In the genomic region with DNA sequence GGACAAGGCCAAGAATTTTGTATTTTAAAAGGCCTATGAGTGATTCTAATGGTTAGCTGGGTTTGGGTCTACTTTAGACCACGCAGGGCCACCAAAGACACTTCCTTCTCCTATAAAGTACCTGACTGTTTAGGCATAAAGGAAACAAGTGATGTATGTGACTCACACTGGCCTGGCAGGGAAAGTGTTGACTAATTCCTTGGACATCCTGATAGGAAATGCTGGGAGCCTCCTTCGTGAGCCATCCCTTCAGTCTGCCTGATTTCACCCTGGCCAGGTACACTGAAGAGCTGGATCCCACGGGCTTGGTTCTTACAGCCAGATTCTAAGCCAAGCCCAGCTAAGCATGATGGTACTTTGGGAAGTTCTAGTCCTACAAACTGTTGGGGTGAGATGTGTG, we compare ENCODE assay signal across 17 cellular contexts.
DNase-seq lines count a peak whose midpoint lies in the region; ATAC-seq and TF ChIP-seq lines count a peak whose summit lies in the region.
"Had no signal": no experiment of that assay in that cellular context is flagged by ENCODE, and none has a peak within 500 bp of the region (broad histone marks: within the 10 kb centered on the region; RNA-seq: fewer than 3 reads in every experiment).

No MANE protein-coding gene starts in this region.

- H3K36me3 ChIP-seq in left lung: no peaks in the 10 kb centered on the region
- H3K36me3 ChIP-seq: BLaER1 had no signal

- no peaks in the 10 kb centered on the region for H3K27me3 ChIP-seq in left lung
- H3K27me3 ChIP-seq: BLaER1 had no signal

- no peak overlapping the region for H3K27ac Mint-ChIP-seq in mesothelial cell of epicardium
- H3K27ac Mint-ChIP-seq: activated naive CD4-positive, alpha-beta T cell treated with anti-CD3 and anti-CD28 coated beads for 36 hours had no signal

- peaks cover 7% of the 10 kb centered on the region for H3K9me3 Mint-ChIP-seq in mesothelial cell of epicardium
- H3K9me3 Mint-ChIP-seq: nephron had no signal

- no peaks in the 10 kb centered on the region for H3K4me1 Mint-ChIP-seq in mesothelial cell of epicardium

- H3K4me1 ChIP-seq in left lung: no peaks in the 10 kb centered on the region

- in situ Hi-C loops in astrocyte of the spinal cord (cut with HindIII; ENCODE audit: low sequenced_read_pairs): no loop called here

- peak; percentile 34 for ATAC-seq in left lung
- no peak for ATAC-seq in HG03342 (IDR thresholded peaks at IDR 0.05; ENCODE audit: unreplicated experiment)

- TF ChIP-seq CTCF in astrocyte of the spinal cord (IDR thresholded peaks at IDR 0.05; ENCODE audit: low read depth, low read length) (no peak), left lung (IDR thresholded peaks at IDR 0.05) (no peak), mesothelial cell of epicardium (IDR thresholded peaks at IDR 0.05; ENCODE audit: unreplicated experiment) (no peak)

- no peaks in the 10 kb centered on the region for H3K9me3 ChIP-seq in left lung
- H3K9me3 ChIP-seq: BLaER1 had no signal

- H3K27ac ChIP-seq in left lung: no peak overlapping the region
- H3K27ac ChIP-seq: BLaER1 had no signal

- H3K27me3 Mint-ChIP-seq in mesothelial cell of epicardium (ENCODE audit: low read depth): peaks cover 21% of the 10 kb centered on the region

- no peak overlapping the region for H3K4me3 Mint-ChIP-seq in mesothelial cell of epicardium
- H3K4me3 Mint-ChIP-seq: activated naive CD4-positive, alpha-beta T cell treated with anti-CD3 and anti-CD28 coated beads for 36 hours; nephron had no signal

- H3K4me3 ChIP-seq in astrocyte of the spinal cord (ENCODE audit: low read depth, low read length): no peak overlapping the region
- H3K4me3 ChIP-seq in left lung: no peak overlapping the region
- H3K4me3 ChIP-seq: BLaER1, lung had no signal

- intact Hi-C loops in left lung (cut with DNase I): no loop called here

- no peaks in the 10 kb centered on the region for H3K36me3 Mint-ChIP-seq in mesothelial cell of epicardium

- DNase-seq in AG20443 (ENCODE audit: low spot score): peak; percentile 61
- DNase-seq in HT1080 (ENCODE audit: low read depth): peak; percentile 85
- DNase-seq in astrocyte of the spinal cord (ENCODE audit: low read depth, low spot score): peak; percentile 39
- DNase-seq in left lung: no peak
- no peak for DNase-seq in mesothelial cell of epicardium (ENCODE audit: low spot score in 2 of 2, unreplicated experiment in 2 of 2)
- no peak for DNase-seq in ureter (ENCODE audit: low spot score)
- DNase-seq in SW 1271 (lab: John Stamatoyannopoulos, UW): no peak
- DNase-seq: activated CD4-positive, CD25-positive, alpha-beta regulatory T cell; activated naive CD4-positive, alpha-beta T cell treated with anti-CD3 and anti-CD28 coated beads for 36 hours; effector CD8-positive, alpha-beta T cell; NCI-H2081; NCI-H526; OCI-M1 had no signal

Comparison
In these comparisons a context has a peak if more than half of its experiments do, and no peak if none do; other contexts are left out.
1. DNase-seq: peak in AG20443 (single experiment), HT1080 (single experiment) and astrocyte of the spinal cord (single experiment); none in left lung (0 of 2), mesothelial cell of epicardium (0 of 2), ureter (single experiment) and SW 1271 (0 of 2).